Comparison of ENCODE assay signal across 19 cellular contexts in the genomic region with DNA sequence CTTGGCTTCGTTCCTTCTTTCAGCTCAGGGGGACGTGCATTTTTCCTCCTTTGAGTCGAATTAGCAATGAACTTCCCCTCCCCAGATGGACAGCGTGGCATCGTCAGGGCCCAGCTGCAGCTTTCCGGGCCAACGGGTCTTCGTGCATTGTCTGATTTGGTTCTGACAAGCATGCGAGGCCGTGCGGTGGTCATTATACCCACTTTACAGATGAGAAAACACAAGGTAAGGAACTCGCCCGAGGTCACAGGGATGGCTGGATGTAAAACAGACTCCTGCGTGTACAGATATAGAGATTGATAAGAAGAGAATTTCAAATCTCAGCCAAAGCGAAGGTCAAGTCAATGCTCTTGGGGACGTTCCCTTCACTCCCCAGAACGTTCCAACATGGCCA.
DNase-seq lines count a peak whose midpoint lies in the region; ATAC-seq and TF ChIP-seq lines count a peak whose summit lies in the region.
"Had no signal": no experiment of that assay in that cellular context is flagged by ENCODE, and none has a peak within 500 bp of the region (broad histone marks: within the 10 kb centered on the region; RNA-seq: fewer than 3 reads in every experiment).

No MANE protein-coding gene starts in this region.

- H3K4me1 ChIP-seq in GM23338 (ENCODE audit: insufficient read depth) (peaks cover 27% of the 10 kb centered on the region), PC-9 (replicated peaks; ENCODE audit: insufficient read depth) (peaks cover 60% of the 10 kb centered on the region), liver (ENCODE audit: control insufficient read depth in 4 of 4, insufficient read depth in 4 of 4, low read length in 3 of 4) (no peaks in the 10 kb centered on the region), gastrocnemius medialis (no peaks in the 10 kb centered on the region)
- H3K4me1 ChIP-seq: SJSA1 had no signal

- no peak overlapping the region for H3K9ac ChIP-seq in liver (ENCODE audit: low read depth in 1 of 2, low read length in 2 of 2)

- H4K20me1 ChIP-seq in GM23338 (replicated peaks; ENCODE audit: insufficient read depth) (no peaks in the 10 kb centered on the region), PC-9 (ENCODE audit: insufficient read depth) (no peaks in the 10 kb centered on the region)

- ATAC-seq in GM23338, result no peak
- ATAC-seq in gastrocnemius medialis, result no peak
- no peak for ATAC-seq in CD4-positive, alpha-beta T cell (ENCODE audit: poor library complexity)
- ATAC-seq: stimulated activated effector memory CD8-positive, alpha-beta T cell treated with anti-CD3 and anti-CD28 coated beads, Interleukin-12 subunit alpha, Interleukin-12 subunit beta, amount 100 ng/mL, for 72 hours had no signal

- H3K9me3 ChIP-seq in PC-9 (ENCODE audit: insufficient read depth, low read depth) (no peaks in the 10 kb centered on the region), liver (ENCODE audit: control insufficient read depth in 4 of 4, low read length in 3 of 4) (no peaks in the 10 kb centered on the region), gastrocnemius medialis (no peaks in the 10 kb centered on the region)
- no peaks in the 10 kb centered on the region for H3K9me3 ChIP-seq in CD4-positive, alpha-beta T cell (ENCODE audit: control insufficient read depth, low read length)
- H3K9me3 ChIP-seq: SJSA1 had no signal

- H3K4me2 ChIP-seq in GM23338 (peak overlapping the region; percentile 51; the same call in 1 of the 2 replicates), PC-9 (peak overlapping the region; percentile 100)

- peaks cover 3% of the 10 kb centered on the region; the same call in 2 of the 3 replicates for H3K9me3 Mint-ChIP-seq in GM23338
- no peaks in the 10 kb centered on the region for H3K9me3 Mint-ChIP-seq in CD4-positive, alpha-beta T cell
- H3K9me3 Mint-ChIP-seq: activated CD4-positive, alpha-beta memory T cell treated with anti-CD3 and anti-CD28 coated beads, Interleukin-2, amount 10 ng/mL, durations not matched to agents 7 days and 5 days; memory B cell; stimulated activated effector memory CD8-positive, alpha-beta T cell treated with anti-CD3 and anti-CD28 coated beads, Interleukin-12 subunit alpha, Interleukin-12 subunit beta, amount 100 ng/mL, for 72 hours had no signal

- intact Hi-C loops in PC-9 (cut with micrococcal nuclease; ENCODE audit: unreplicated experiment) (loop anchor here (1.0 to 5.0 kb wide), 12 partner anchors 11 to 647 kb away; no protein-coding TSS in a partner anchor), gastrocnemius medialis (cut with DNase I; ENCODE audit: low total_unique reads) (no loop called here), dorsolateral prefrontal cortex (cut with DNase I) (no loop called here)
- intact Hi-C loops in CD4-positive, alpha-beta T cell (cut with DNase I, micrococcal nuclease), result no loop called here

- H3K4me1 Mint-ChIP-seq in GM23338, result peaks cover 55% of the 10 kb centered on the region
- peaks cover 6% of the 10 kb centered on the region for H3K4me1 Mint-ChIP-seq in CD4-positive, alpha-beta T cell (ENCODE audit: low read depth)

- H3K79me2 ChIP-seq in GM23338 (replicated peaks; ENCODE audit: insufficient read depth), result no peaks in the 10 kb centered on the region
- H3K79me2 ChIP-seq in PC-9 (ENCODE audit: low read depth), result peaks cover 23% of the 10 kb centered on the region

- 71% methylated on average over 17 of the region's 17 CpGs for WGBS in liver

- H2AFZ ChIP-seq in GM23338 (no peak overlapping the region; the same call in 1 of the 2 replicates), PC-9 (no peak overlapping the region)

- no peaks in the 10 kb centered on the region for H3F3A ChIP-seq in GM23338 (replicated peaks; ENCODE audit: low read depth)
- peaks cover 52% of the 10 kb centered on the region for H3F3A ChIP-seq in PC-9 (ENCODE audit: insufficient read depth, low read depth)

- H3K27ac ChIP-seq in GM23338 (ENCODE audit: low read depth), result no peak overlapping the region
- H3K27ac ChIP-seq in PC-9, result peak overlapping the region; percentile 100
- H3K27ac ChIP-seq in liver (ENCODE audit: low read depth in 1 of 2, low read length in 2 of 2), result peak overlapping the region; percentile 3 to 50
- H3K27ac ChIP-seq in gastrocnemius medialis, result peak overlapping the region in 3 of 4 donors; percentile 52 to 69 (median 63)
- H3K27ac ChIP-seq in CD4-positive, alpha-beta T cell (ENCODE audit: low read depth, low read length), result no peak overlapping the region
- peak overlapping the region in 3 of 59 donors; percentile 1 to 39 (median 10) for H3K27ac ChIP-seq in dorsolateral prefrontal cortex
- H3K27ac ChIP-seq: SJSA1 had no signal

- no peak for TF ChIP-seq CTCF in GM23338 (conservative IDR thresholded peaks at IDR 0.05; ENCODE audit: low read depth in 2 of 2)
- TF ChIP-seq CTCF in PC-9 (conservative IDR thresholded peaks at IDR 0.05), result no peak
- TF ChIP-seq CTCF in liver (IDR thresholded peaks at IDR 0.05; ENCODE audit: low read depth, low read length, missing input control), result no peak
- TF ChIP-seq CTCF in gastrocnemius medialis (IDR thresholded peaks at IDR 0.05 in 4 of 5, conservative IDR thresholded peaks at IDR 0.05 in 1 of 5), result no peak
- no peak for TF ChIP-seq CTCF in CD4-positive, alpha-beta T cell (IDR thresholded peaks at IDR 0.05)
- no peak for TF ChIP-seq CTCF in dorsolateral prefrontal cortex (IDR thresholded peaks at IDR 0.05 in 54 of 56, conservative IDR thresholded peaks at IDR 0.05 in 2 of 56; ENCODE audit: low read depth in 1 of 56, partially characterized antibody in 56 of 56)

- in situ Hi-C loops in gastrocnemius medialis (cut with MboI; ENCODE audit: low sequenced_read_pairs in 4 of 4), result no loop called here

- CTCF ChIA-PET in PC-9 (lab: Charles Lee), result interaction anchor here (0.7 to 1.9 kb wide), 5 partner anchors 11 to 323 kb away, joined by 3 to 14 read pairs (median 4); no protein-coding TSS in a partner anchor
- CTCF ChIA-PET in CD4-positive, alpha-beta T cell (lab: Charles Lee), result no interaction called here

- peaks cover 5% of the 10 kb centered on the region; the same call in 1 of the 3 replicates for H3K36me3 Mint-ChIP-seq in GM23338 (ENCODE audit: low read depth)
- H3K36me3 Mint-ChIP-seq in CD4-positive, alpha-beta T cell (ENCODE audit: low read depth), result no peaks in the 10 kb centered on the region
- H3K36me3 Mint-ChIP-seq: memory B cell; stimulated activated effector memory CD8-positive, alpha-beta T cell treated with anti-CD3 and anti-CD28 coated beads, Interleukin-12 subunit alpha, Interleukin-12 subunit beta, amount 100 ng/mL, for 72 hours had no signal

- BruUV-seq in PC-9 (replicated peaks; lab: Mats Ljungman, UMichigan), result TSS peak; percentile 61

- no peak for TF ChIP-seq POLR2A in gastrocnemius medialis (IDR thresholded peaks at IDR 0.05)

- peak overlapping the region; percentile 23; the same call in 1 of the 3 replicates for H3K4me3 Mint-ChIP-seq in GM23338
- H3K4me3 Mint-ChIP-seq in CD4-positive, alpha-beta T cell, result no peak overlapping the region
- H3K4me3 Mint-ChIP-seq: activated CD4-positive, alpha-beta memory T cell treated with anti-CD3 and anti-CD28 coated beads, Interleukin-2, amount 10 ng/mL, durations not matched to agents 7 days and 5 days; memory B cell; stimulated activated effector memory CD8-positive, alpha-beta T cell treated with anti-CD3 and anti-CD28 coated beads, Interleukin-12 subunit alpha, Interleukin-12 subunit beta, amount 100 ng/mL, for 72 hours had no signal

- H3K36me3 ChIP-seq in GM23338 (ENCODE audit: insufficient read depth) (no peaks in the 10 kb centered on the region), PC-9 (ENCODE audit: low read depth) (no peaks in the 10 kb centered on the region), liver (ENCODE audit: control insufficient read depth in 4 of 4, insufficient read depth in 3 of 4, low read depth in 1 of 4, low read length in 3 of 4) (no peaks in the 10 kb centered on the region), gastrocnemius medialis (no peaks in the 10 kb centered on the region)
- H3K36me3 ChIP-seq: SJSA1 had no signal

- H3K27me3 ChIP-seq in GM23338 (ENCODE audit: insufficient read depth), result no peaks in the 10 kb centered on the region
- no peaks in the 10 kb centered on the region for H3K27me3 ChIP-seq in PC-9 (ENCODE audit: insufficient read depth, low read depth)
- H3K27me3 ChIP-seq in liver (ENCODE audit: control insufficient read depth in 4 of 4, insufficient read depth in 4 of 4, low read length in 3 of 4), result peaks cover 0 to 9% (median 0%) of the 10 kb centered on the region in 4 donors
- no peaks in the 10 kb centered on the region for H3K27me3 ChIP-seq in gastrocnemius medialis
- H3K27me3 ChIP-seq in CD4-positive, alpha-beta T cell (ENCODE audit: control insufficient read depth, insufficient read depth, low read length), result peaks cover 8% of the 10 kb centered on the region
- H3K27me3 ChIP-seq in dorsolateral prefrontal cortex, result peaks cover 0 to 3% (median 0%) of the 10 kb centered on the region in 45 donors
- H3K27me3 ChIP-seq: SJSA1 had no signal

- TF ChIP-seq RAD21 in liver (IDR thresholded peaks at IDR 0.05), result no peak

- DNase-seq in GM23338 (ENCODE audit: low spot score) (no peak), PC-9 (no peak), gastrocnemius medialis (no peak), glomerular visceral epithelial cell (ENCODE audit: extremely low spot score) (no peak), NCI-H187 (lab: John Stamatoyannopoulos, UW) (no peak), dorsolateral prefrontal cortex (no peak)
- no peak for DNase-seq in CD4-positive, alpha-beta T cell
- DNase-seq: activated CD4-positive, alpha-beta memory T cell treated with anti-CD3 and anti-CD28 coated beads, Interleukin-2, amount 10 ng/mL, durations not matched to agents 7 days and 5 days; activated naive CD4-positive, alpha-beta T cell treated with Interleukin-2 at 50 U/mL for 16 hours; central memory CD4-positive, alpha-beta T cell; COR-L47; effector CD4-positive, alpha-beta T cell; EL; NCI-H1105; T-helper 2 cell had no signal

- H3K27ac Mint-ChIP-seq in GM23338, result peak overlapping the region; percentile 3; the same call in 1 of the 2 replicates
- H3K27ac Mint-ChIP-seq in CD4-positive, alpha-beta T cell, result no peak overlapping the region
- H3K27ac Mint-ChIP-seq: activated CD4-positive, alpha-beta memory T cell treated with anti-CD3 and anti-CD28 coated beads, Interleukin-2, amount 10 ng/mL, durations not matched to agents 7 days and 5 days; memory B cell; stimulated activated effector memory CD8-positive, alpha-beta T cell treated with anti-CD3 and anti-CD28 coated beads, Interleukin-12 subunit alpha, Interleukin-12 subunit beta, amount 100 ng/mL, for 72 hours had no signal

- H3K9me2 ChIP-seq in GM23338 (ENCODE audit: insufficient read depth) (no peaks in the 10 kb centered on the region), PC-9 (ENCODE audit: insufficient read depth) (no peaks in the 10 kb centered on the region)

- H3K4me3 ChIP-seq in GM23338, result no peak overlapping the region
- peak overlapping the region; percentile 68 for H3K4me3 ChIP-seq in PC-9
- no peak overlapping the region for H3K4me3 ChIP-seq in liver (ENCODE audit: low read depth in 1 of 3, low read length in 3 of 3)
- no peak overlapping the region for H3K4me3 ChIP-seq in gastrocnemius medialis
- H3K4me3 ChIP-seq in dorsolateral prefrontal cortex, result peak overlapping the region in 9 of 59 donors; percentile 16 to 50 (median 24)
- H3K4me3 ChIP-seq: SJSA1 had no signal

- POLR2A ChIA-PET in PC-9 (lab: Charles Lee; ENCODE audit: unreplicated experiment), result interaction anchor here (0.7 to 1.0 kb wide), 2 partner anchors 11 to 154 kb away, joined by 3 to 24 read pairs; no protein-coding TSS in a partner anchor
- POLR2A ChIA-PET in CD4-positive, alpha-beta T cell (lab: Charles Lee), result no interaction called here

- peaks cover 17% of the 10 kb centered on the region for H3K27me3 Mint-ChIP-seq in GM23338 (ENCODE audit: insufficient read depth, low read depth, poor library complexity)
- H3K27me3 Mint-ChIP-seq in CD4-positive, alpha-beta T cell, result peaks cover 44% of the 10 kb centered on the region
- H3K27me3 Mint-ChIP-seq: memory B cell had no signal

Comparison
In these comparisons a context has a peak if more than half of its experiments do, and no peak if none do; other contexts are left out.
1. H3K27ac ChIP-seq: peak in PC-9 (single experiment), liver (2 of 2) and gastrocnemius medialis (3 of 4); none in GM23338 (single experiment) and CD4-positive, alpha-beta T cell (single experiment).